In the genomic region with DNA sequence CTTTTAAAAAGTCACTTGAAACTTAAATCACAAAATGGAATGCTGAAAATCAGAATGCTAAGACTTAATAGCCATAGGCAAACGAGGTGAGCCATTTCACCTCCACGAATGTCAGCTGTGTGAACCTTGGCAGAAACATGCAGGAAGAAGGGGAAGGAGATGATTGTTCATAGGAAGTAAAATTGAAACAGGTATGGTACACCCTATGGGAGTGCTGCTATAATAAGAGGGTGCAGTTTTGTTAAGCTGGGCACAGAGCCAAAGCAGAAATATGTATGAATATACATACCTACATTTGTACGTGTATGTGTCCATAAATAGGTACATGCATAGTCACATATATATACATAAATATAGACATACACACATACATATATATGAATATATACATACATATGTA, we compare ENCODE assay signal across 18 cellular contexts. TPM values are rescaled to one million over a fixed set of nuclear protein-coding genes. Genes with fewer than 3 reads are reported as not detected.
A peak's percentile ranks its signal among the peaks of the same experiment; 100 is the strongest.
DNase-seq lines count a peak whose midpoint lies in the region; ATAC-seq, FAIRE-seq and TF ChIP-seq lines count a peak whose summit lies in the region.
"Had no signal": no experiment of that assay in that cellular context is flagged by ENCODE, and none has a peak within 500 bp of the region (broad histone marks: within the 10 kb centered on the region; RNA-seq: fewer than 3 reads in every experiment).

No MANE protein-coding gene starts in this region.

- H2AFZ ChIP-seq in PC-3 (ENCODE audit: low read length) (no peak overlapping the region), mammary epithelial cell (ENCODE audit: low read depth, low read length) (no peak overlapping the region), smooth muscle cell (ENCODE audit: low read depth) (no peak overlapping the region)

- BruUV-seq in PC-3 (replicated peaks; lab: Mats Ljungman, UMichigan) (no TSS peak), mammary epithelial cell (replicated peaks; lab: Mats Ljungman, UMichigan) (no TSS peak)

- intact Hi-C loops in PC-3 (cut with micrococcal nuclease), result no loop called here
- intact Hi-C loops in mammary epithelial cell (cut with micrococcal nuclease), result no loop called here

- dilution Hi-C loops in mammary epithelial cell (cut with HindIII; ENCODE audit: low sequenced_read_pairs), result no loop called here

- TF ChIP-seq CTCF in PC-3 (conservative IDR thresholded peaks at IDR 0.05; ENCODE audit: low read depth, low read length) (no peak), mammary epithelial cell (conservative IDR thresholded peaks at IDR 0.05 in 1 of 2, IDR thresholded peaks at IDR 0.05 in 1 of 2; ENCODE audit: extremely low read depth in 1 of 2, insufficient read depth in 1 of 2, low read depth in 1 of 2, low read length in 2 of 2) (no peak), smooth muscle cell (IDR thresholded peaks at IDR 0.05; ENCODE audit: borderline replicate concordance, insufficient read depth, poor library complexity, severe bottlenecking) (no peak)

- no peak for FAIRE-seq in GM12891 (lab: Jason Lieb, UNC)
- FAIRE-seq: A549, GM19239, H1 had no signal

- WGBS in mammary epithelial cell (ENCODE audit: low coverage, missing lambda C conversion rate), result 25% methylated on average over 3 of the region's 3 CpGs
- WGBS in smooth muscle cell (ENCODE audit: low lambda C conversion rate), result 51% methylated on average over 3 of the region's 3 CpGs

- H3K9me2 ChIP-seq in PC-3 (replicated peaks; ENCODE audit: low read length), result no peaks in the 10 kb centered on the region

- H3K79me2 ChIP-seq in PC-3 (ENCODE audit: low read length), result no peaks in the 10 kb centered on the region
- H3K79me2 ChIP-seq in mammary epithelial cell (ENCODE audit: insufficient read depth, low read length), result no peaks in the 10 kb centered on the region
- no peaks in the 10 kb centered on the region for H3K79me2 ChIP-seq in smooth muscle cell (ENCODE audit: low read depth)

- H3K36me3 ChIP-seq in PC-3 (ENCODE audit: low read depth, low read length) (no peaks in the 10 kb centered on the region), mammary epithelial cell (ENCODE audit: insufficient read depth, low read length) (no peaks in the 10 kb centered on the region), smooth muscle cell (ENCODE audit: low read depth) (no peaks in the 10 kb centered on the region)
- H3K36me3 ChIP-seq: BLaER1, HAP-1 had no signal

- H3K4me1 ChIP-seq in PC-3 (ENCODE audit: insufficient read depth, low read length) (peaks cover 51% of the 10 kb centered on the region), mammary epithelial cell (ENCODE audit: insufficient read depth, low read length) (peaks cover 34% of the 10 kb centered on the region), smooth muscle cell (ENCODE audit: low read depth) (peaks cover 11% of the 10 kb centered on the region)
- H3K4me1 ChIP-seq: A549, BLaER1, Caco-2, HAP-1 had no signal

- H3K27ac ChIP-seq in PC-3 (ENCODE audit: low read length), result peak overlapping the region; percentile 73
- H3K27ac ChIP-seq in mammary epithelial cell (ENCODE audit: insufficient read depth, low read depth, low read length), result no peak overlapping the region
- H3K27ac ChIP-seq in smooth muscle cell (ENCODE audit: low read depth), result peak overlapping the region; percentile 63
- H3K27ac ChIP-seq: A549, BLaER1 had no signal

- H3K4me3 ChIP-seq in PC-3 (ENCODE audit: low read length), result peak overlapping the region; percentile 14; the same call in 1 of the 2 replicates
- no peak overlapping the region for H3K4me3 ChIP-seq in mammary epithelial cell (replicated peaks in 1 of 3; ENCODE audit: insufficient read depth in 1 of 3, low read depth in 2 of 3, low read length in 3 of 3)
- no peak overlapping the region for H3K4me3 ChIP-seq in smooth muscle cell
- H3K4me3 ChIP-seq: A549, BLaER1, HAP-1 had no signal

- H3K27me3 ChIP-seq in PC-3 (ENCODE audit: low read length) (no peaks in the 10 kb centered on the region), mammary epithelial cell (ENCODE audit: insufficient read depth, low read length) (no peaks in the 10 kb centered on the region), smooth muscle cell (ENCODE audit: low read depth) (no peaks in the 10 kb centered on the region)
- H3K27me3 ChIP-seq: BLaER1 had no signal

- DNase-seq in PC-3 (peak; percentile 90), mammary epithelial cell (no peak), smooth muscle cell (lab: John Stamatoyannopoulos, UW; ENCODE audit: unreplicated experiment) (no peak), GM12891 (ENCODE audit: insufficient read length, low spot score) (no peak)
- DNase-seq in activated CD4-positive, alpha-beta T cell treated with anti-CD3 and anti-CD28 coated beads for 48 hours, result no peak
- DNase-seq: Caco-2; CD8-positive, alpha-beta memory T cell; DND-41; GDM1 had no signal

- H3K9me3 ChIP-seq in PC-3 (ENCODE audit: low read length) (no peaks in the 10 kb centered on the region), mammary epithelial cell (replicated peaks; ENCODE audit: insufficient read depth, low read length) (no peaks in the 10 kb centered on the region), smooth muscle cell (replicated peaks; ENCODE audit: low read depth) (no peaks in the 10 kb centered on the region)
- H3K9me3 ChIP-seq: A549, BLaER1, Caco-2, HAP-1 had no signal

- peak overlapping the region; percentile 71 for H3K4me2 ChIP-seq in PC-3 (ENCODE audit: low read length)
- H3K4me2 ChIP-seq in mammary epithelial cell (ENCODE audit: insufficient read depth, low read depth, low read length), result peak overlapping the region; percentile 51
- peak overlapping the region; percentile 41 for H3K4me2 ChIP-seq in smooth muscle cell
- H3K4me2 ChIP-seq: A549, BLaER1 had no signal

- H4K20me1 ChIP-seq in PC-3 (ENCODE audit: low read length) (no peaks in the 10 kb centered on the region), mammary epithelial cell (ENCODE audit: insufficient read depth, low read length) (no peaks in the 10 kb centered on the region), smooth muscle cell (ENCODE audit: low read depth) (no peaks in the 10 kb centered on the region)
- H4K20me1 ChIP-seq: BLaER1 had no signal

- H3K9ac ChIP-seq in PC-3 (ENCODE audit: low read length) (no peak overlapping the region), mammary epithelial cell (ENCODE audit: insufficient read depth, low read length) (no peak overlapping the region), smooth muscle cell (ENCODE audit: low read depth) (no peak overlapping the region)
- H3K9ac ChIP-seq: BLaER1 had no signal

- CTCF ChIA-PET in PC-3 (lab: Charles Lee) (no interaction called here), mammary epithelial cell (lab: Charles Lee; ENCODE audit: low non-redundant PET) (no interaction called here)

- TF ChIP-seq POLR2A in GM12891 (IDR thresholded peaks at IDR 0.05; ENCODE audit: low read depth, low read length), result no peak

- in situ Hi-C loops in mammary epithelial cell (cut with MboI; ENCODE audit: low sequenced_read_pairs in 2 of 2), result no loop called here

- peak; percentile 48 for ATAC-seq in PC-3
- peak; percentile 78 for ATAC-seq in esophagus mucosa
- no peak for ATAC-seq in HG02938 (IDR thresholded peaks at IDR 0.05; ENCODE audit: unreplicated experiment)
- ATAC-seq: A549 had no signal

- POLR2A ChIA-PET in PC-3 (lab: Charles Lee; ENCODE audit: unreplicated experiment), result no interaction called here

- H3F3A ChIP-seq in PC-3 (ENCODE audit: low read length, unreplicated experiment), result peaks cover 6% of the 10 kb centered on the region
- no peaks in the 10 kb centered on the region for H3F3A ChIP-seq in smooth muscle cell (ENCODE audit: low read depth)

TF ChIP-seq in GM12891, 5 proteins besides CTCF, POLR2A, EP300 and RAD21:
- TF ChIP-seq POU2F2 (IDR thresholded peaks at IDR 0.05; ENCODE audit: low read depth, low read length), result no peak

RNA-seq across cellular contexts. Expression of a gene that starts 51.0 kb away (rescaled TPM):
- not detected in 2 replicates for total RNA-seq in PC-3 (2014; rRNA removed)
- total RNA-seq in mammary epithelial cell, result under 1 TPM; 0.19 to 0.50 TPM
- polyA plus RNA-seq in mammary epithelial cell, result 0.09 TPM
- not detected for polyA minus RNA-seq in mammary epithelial cell
- 509 TPM for total RNA-seq in esophagus mucosa
- 25.3 and 33.1 TPM in 2 replicates for total RNA-seq in smooth muscle cell
- 6.4 and 10.0 TPM in 2 replicates for polyA plus RNA-seq in smooth muscle cell
- 0.03 TPM for polyA plus RNA-seq in GM12891 (2012; ENCODE audit: low read depth, missing spikeins)
- total RNA-seq: CD8-positive, alpha-beta memory T cell; HT1080 had no signal
- polyA plus RNA-seq: A549; AG04450; CD8-positive, alpha-beta memory T cell had no signal

Comparison
In these comparisons a context has a peak if more than half of its experiments do, and no peak if none do; other contexts are left out.
1. RNA of a gene that starts 51.0 kb away (total RNA-seq): 509 TPM in esophagus mucosa (single experiment); 25.3 to 33.1 TPM in smooth muscle cell, 0.19 to 0.50 TPM in mammary epithelial cell and not detected in PC-3; every median in the first group is over 10 times any median in the second.
2. Peak in every context shown above with its lines, with median percentiles within 50 percentile points of each other: H3K4me2 ChIP-seq.